ENCODE assay signal across 8 cellular contexts in genomic region chr1:235127774-235128452, GRCh38. TPM values are rescaled to one million over a fixed set of nuclear protein-coding genes. Genes with fewer than 3 reads are reported as not detected.
DNase-seq lines count a peak whose midpoint lies in the region; ATAC-seq and TF ChIP-seq lines count a peak whose summit lies in the region.

No MANE protein-coding gene starts in this region.

- DNase-seq in BE2C (no peak), MM.1S (peak; percentile 39), brain microvascular endothelial cell (no peak), left lobe of liver (ENCODE audit: low spot score) (no peak), thoracic aorta (ENCODE audit: low spot score) (no peak), retina (no peak), NCI-H748 treated with DMSO at 0.1 percent for 48 hours (lab: John Stamatoyannopoulos, UW) (no peak)
- no peak for DNase-seq in activated effector memory CD4-positive, alpha-beta T cell treated with anti-CD3 and anti-CD28 coated beads, Interleukin-2, amount 50 U/mL, for 16 hours

- ATAC-seq in left lobe of liver = peak; percentile 4
- no peak for ATAC-seq in thoracic aorta (ENCODE audit: insufficient number of reproducible peaks, low FRiP score, low read depth)

- peak overlapping the region; percentile 73 for H2AFZ ChIP-seq in MM.1S (ENCODE audit: low read length)

- peaks cover 17% of the 10 kb centered on the region for H4K20me1 ChIP-seq in MM.1S (ENCODE audit: insufficient read depth, low read length)

- H3K4me2 ChIP-seq in MM.1S (ENCODE audit: low read depth, low read length) = peak overlapping the region; percentile 66

- H3K9me3 ChIP-seq in BE2C = no peaks in the 10 kb centered on the region
- H3K9me3 ChIP-seq in MM.1S (replicated peaks; ENCODE audit: insufficient read depth, low read length) = no peaks in the 10 kb centered on the region
- H3K9me3 ChIP-seq in thoracic aorta = no peaks in the 10 kb centered on the region

- in situ Hi-C loops in brain microvascular endothelial cell (cut with HindIII; ENCODE audit: low pct_ligation_motif_present, low sequenced_read_pairs) = no loop called here

- peak overlapping the region; percentile 93 for H3K9ac ChIP-seq in MM.1S (ENCODE audit: low read length)

- H3K4me1 ChIP-seq in BE2C (no peaks in the 10 kb centered on the region), MM.1S (ENCODE audit: low read length) (peaks cover 5% of the 10 kb centered on the region; the same call in 1 of the 2 replicates), thoracic aorta (ENCODE audit: control insufficient read depth in 1 of 2, low read depth in 2 of 2) (peaks cover 9 to 24% of the 10 kb centered on the region in 2 donors)

- H3K79me2 ChIP-seq in MM.1S (ENCODE audit: low read length) = peaks cover 57% of the 10 kb centered on the region

- TF ChIP-seq CTCF in BE2C (IDR thresholded peaks at IDR 0.05; ENCODE audit: low read depth, low read length) = no peak
- no peak for TF ChIP-seq CTCF in MM.1S (IDR thresholded peaks at IDR 0.05; ENCODE audit: low read length)
- no peak for TF ChIP-seq CTCF in brain microvascular endothelial cell (IDR thresholded peaks at IDR 0.05; ENCODE audit: low read depth, low read length, missing control alignments)
- TF ChIP-seq CTCF in thoracic aorta (IDR thresholded peaks at IDR 0.05) = no peak

- peaks cover 61% of the 10 kb centered on the region for H3K36me3 ChIP-seq in BE2C
- H3K36me3 ChIP-seq in MM.1S (replicated peaks; ENCODE audit: insufficient read depth, low read length) = peaks cover 3% of the 10 kb centered on the region; the same call in 1 of the 2 replicates
- H3K36me3 ChIP-seq in brain microvascular endothelial cell (replicated peaks) = peaks cover 39% of the 10 kb centered on the region
- no peaks in the 10 kb centered on the region for H3K36me3 ChIP-seq in thoracic aorta

- H3F3A ChIP-seq in MM.1S (ENCODE audit: insufficient read depth, low read length) = peaks cover 16% of the 10 kb centered on the region

- H3K27me3 ChIP-seq in BE2C (no peaks in the 10 kb centered on the region), MM.1S (replicated peaks; ENCODE audit: insufficient read depth, low read length) (no peaks in the 10 kb centered on the region), brain microvascular endothelial cell (replicated peaks) (no peaks in the 10 kb centered on the region), thoracic aorta (replicated peaks; ENCODE audit: insufficient read depth) (no peaks in the 10 kb centered on the region)

- no peaks in the 10 kb centered on the region for H3K9me2 ChIP-seq in MM.1S (replicated peaks; ENCODE audit: insufficient read depth, low read length)

- H3K4me3 ChIP-seq in BE2C (ENCODE audit: low read depth, low read length) (peak overlapping the region; percentile 100), MM.1S (ENCODE audit: low read length) (peak overlapping the region; percentile 99), brain microvascular endothelial cell (ENCODE audit: low read depth, low read length) (peak overlapping the region; percentile 98), thoracic aorta (peak overlapping the region; percentile 85)

- H3K27ac ChIP-seq in MM.1S (ENCODE audit: low read length) (peak overlapping the region; percentile 76), brain microvascular endothelial cell (peak overlapping the region; percentile 94), thoracic aorta (peak overlapping the region; percentile 79 to 87)

RNA-seq across cellular contexts. Expression of gene TOMM20, which starts 0.7 kb away (rescaled TPM):
- 206 TPM for polyA plus RNA-seq in BE2C (2012; ENCODE audit: insufficient read depth, insufficient read length, low read depth)
- 48.7 TPM for total RNA-seq in left lobe of liver
- total RNA-seq in thoracic aorta = 100 to 1,000 TPM in 1 of 2 donors, 10 to 100 TPM in 1; 59.0 to 101 TPM

RNA-seq across cellular contexts. Expression of gene RBM34, which starts 33.1 kb away (rescaled TPM):
- polyA plus RNA-seq in BE2C (2012; ENCODE audit: insufficient read depth, insufficient read length, low read depth) = 88.8 TPM
- total RNA-seq in left lobe of liver (26.1 TPM), thoracic aorta (10 to 100 TPM; 37.0 to 59.8 TPM)
